In genomic region chr18:63534615-63535014, GRCh38 we compare ENCODE assay signal across 21 cellular contexts. TPM values are rescaled to one million over a fixed set of nuclear protein-coding genes. Genes with fewer than 3 reads are reported as not detected.
DNase-seq lines count a peak whose midpoint lies in the region; ATAC-seq and TF ChIP-seq lines count a peak whose summit lies in the region.
"Had no signal": no experiment of that assay in that cellular context is flagged by ENCODE, and none has a peak within 500 bp of the region (broad histone marks: within the 10 kb centered on the region; RNA-seq: fewer than 3 reads in every experiment).

No MANE protein-coding gene starts in this region.

- CTCF ChIA-PET in activated CD4-positive, alpha-beta T cell treated with anti-CD3 and anti-CD28 coated beads for 36 hours (lab: Charles Lee), result interaction anchor here (1.1 to 1.4 kb wide), 3 partner anchors 10 to 44 kb away, joined by 3 to 4 read pairs (median 4); no protein-coding TSS in a partner anchor

- H3K27me3 Mint-ChIP-seq in activated CD4-positive, alpha-beta T cell treated with anti-CD3 and anti-CD28 coated beads for 36 hours, result peaks cover 19% of the 10 kb centered on the region
- H3K27me3 Mint-ChIP-seq in chondrocyte (ENCODE audit: low read depth), result peaks cover 3% of the 10 kb centered on the region

- no peaks in the 10 kb centered on the region for H3K4me1 Mint-ChIP-seq in activated CD4-positive, alpha-beta T cell treated with anti-CD3 and anti-CD28 coated beads for 36 hours
- H3K4me1 Mint-ChIP-seq in chondrocyte (ENCODE audit: low read depth), result peaks cover 7% of the 10 kb centered on the region
- H3K4me1 Mint-ChIP-seq: CD4-positive, CD25-positive, alpha-beta regulatory T cell had no signal

- H3K9me3 Mint-ChIP-seq in activated CD4-positive, alpha-beta T cell treated with anti-CD3 and anti-CD28 coated beads for 36 hours (ENCODE audit: low read depth), result no peaks in the 10 kb centered on the region
- no peaks in the 10 kb centered on the region for H3K9me3 Mint-ChIP-seq in chondrocyte (ENCODE audit: low read depth)

- H3K27ac ChIP-seq in skin epidermis, result peak overlapping the region in 14 of 21 experiments; percentile 5 to 81 (median 42)
- H3K27ac ChIP-seq: 22Rv1, SK-N-MC had no signal

- no peak for TF ChIP-seq CTCF in chondrocyte (IDR thresholded peaks at IDR 0.05)

- no peak overlapping the region for H3K4me3 ChIP-seq in skin epidermis
- H3K4me3 ChIP-seq: mucosa of descending colon, SK-N-MC had no signal

- intact Hi-C loops in activated CD4-positive, alpha-beta T cell treated with anti-CD3 and anti-CD28 coated beads for 36 hours (cut with DNase I, micrococcal nuclease), result no loop called here

- peak; percentile 58 for ATAC-seq in activated CD4-positive, alpha-beta T cell treated with anti-CD3 and anti-CD28 coated beads for 36 hours
- ATAC-seq in HG03378 (IDR thresholded peaks at IDR 0.05; ENCODE audit: unreplicated experiment) (peak; percentile 75), HG02571 (IDR thresholded peaks at IDR 0.05; ENCODE audit: unreplicated experiment) (no peak)
- ATAC-seq: mucosa of descending colon had no signal

- no peak overlapping the region for H3K4me3 Mint-ChIP-seq in activated CD4-positive, alpha-beta T cell treated with anti-CD3 and anti-CD28 coated beads for 36 hours
- H3K4me3 Mint-ChIP-seq in chondrocyte (ENCODE audit: unreplicated experiment), result no peak overlapping the region
- H3K4me3 Mint-ChIP-seq: CD4-positive, CD25-positive, alpha-beta regulatory T cell had no signal

- DNase-seq in activated CD4-positive, alpha-beta T cell treated with anti-CD3 and anti-CD28 coated beads for 36 hours, result no peak
- DNase-seq in activated CD4-positive, alpha-beta T cell treated with anti-CD3 and anti-CD28 coated beads for 4 hours, result no peak
- DNase-seq in SIG-M5 (lab: John Stamatoyannopoulos, UW), result peak; percentile 21
- no peak for DNase-seq in NCI-H446 treated with DMSO at 0.1 percent for 48 hours (lab: John Stamatoyannopoulos, UW)
- no peak for DNase-seq in chondrocyte (ENCODE audit: low spot score)
- DNase-seq: activated CD4-positive, alpha-beta T cell treated with anti-CD3 and anti-CD28 coated beads, Interleukin-2, amount 50 U/mL, for 48 hours; activated effector memory CD4-positive, alpha-beta T cell treated with Interleukin-2 at 50 U/mL for 16 hours; aorta; CD4-positive, CD25-positive, alpha-beta regulatory T cell; DMS79 treated with DMSO at 0.1 percent for 48 hours; head of caudate nucleus; kidney; mucosa of descending colon; NCI-H1417 treated with DMSO at 0.1 percent for 48 hours; NCI-H226 had no signal

- no peak overlapping the region for H3K27ac Mint-ChIP-seq in activated CD4-positive, alpha-beta T cell treated with anti-CD3 and anti-CD28 coated beads for 36 hours
- H3K27ac Mint-ChIP-seq in chondrocyte (ENCODE audit: unreplicated experiment), result no peak overlapping the region
- H3K27ac Mint-ChIP-seq: CD4-positive, CD25-positive, alpha-beta regulatory T cell had no signal

- H3K36me3 Mint-ChIP-seq in activated CD4-positive, alpha-beta T cell treated with anti-CD3 and anti-CD28 coated beads for 36 hours (ENCODE audit: low read depth), result no peaks in the 10 kb centered on the region
- peaks cover 1% of the 10 kb centered on the region for H3K36me3 Mint-ChIP-seq in chondrocyte (ENCODE audit: low read depth)
- H3K36me3 Mint-ChIP-seq: CD4-positive, CD25-positive, alpha-beta regulatory T cell had no signal

- POLR2A ChIA-PET in activated CD4-positive, alpha-beta T cell treated with anti-CD3 and anti-CD28 coated beads for 36 hours (lab: Charles Lee), result no interaction called here

RNA-seq across cellular contexts. Expression of gene SERPINB12, which starts 7.6 kb away (rescaled TPM):
- total RNA-seq in activated CD4-positive, alpha-beta T cell treated with anti-CD3 and anti-CD28 coated beads for 36 hours, result not detected
- not detected in 3 replicates for total RNA-seq in chondrocyte
- total RNA-seq: aorta; CD4-positive, CD25-positive, alpha-beta regulatory T cell; endothelial cell of umbilical vein; kidney; mucosa of descending colon had no signal

RNA-seq across cellular contexts. Expression of gene SERPINB13, which starts 52.5 kb away (rescaled TPM):
- not detected for total RNA-seq in activated CD4-positive, alpha-beta T cell treated with anti-CD3 and anti-CD28 coated beads for 36 hours
- total RNA-seq in chondrocyte, result not detected in 3 replicates
- total RNA-seq: aorta; CD4-positive, CD25-positive, alpha-beta regulatory T cell; endothelial cell of umbilical vein; kidney; mucosa of descending colon had no signal

RNA-seq across cellular contexts. Expression of gene SERPINB5, which starts 57.9 kb away (rescaled TPM):
- not detected for total RNA-seq in activated CD4-positive, alpha-beta T cell treated with anti-CD3 and anti-CD28 coated beads for 36 hours
- 0.24 TPM in 1 of 3 replicates, not detected in the others for total RNA-seq in chondrocyte
- total RNA-seq: aorta; CD4-positive, CD25-positive, alpha-beta regulatory T cell; endothelial cell of umbilical vein; kidney had no signal
